9 cellular contexts compared by ENCODE assay signal in the genomic region with DNA sequence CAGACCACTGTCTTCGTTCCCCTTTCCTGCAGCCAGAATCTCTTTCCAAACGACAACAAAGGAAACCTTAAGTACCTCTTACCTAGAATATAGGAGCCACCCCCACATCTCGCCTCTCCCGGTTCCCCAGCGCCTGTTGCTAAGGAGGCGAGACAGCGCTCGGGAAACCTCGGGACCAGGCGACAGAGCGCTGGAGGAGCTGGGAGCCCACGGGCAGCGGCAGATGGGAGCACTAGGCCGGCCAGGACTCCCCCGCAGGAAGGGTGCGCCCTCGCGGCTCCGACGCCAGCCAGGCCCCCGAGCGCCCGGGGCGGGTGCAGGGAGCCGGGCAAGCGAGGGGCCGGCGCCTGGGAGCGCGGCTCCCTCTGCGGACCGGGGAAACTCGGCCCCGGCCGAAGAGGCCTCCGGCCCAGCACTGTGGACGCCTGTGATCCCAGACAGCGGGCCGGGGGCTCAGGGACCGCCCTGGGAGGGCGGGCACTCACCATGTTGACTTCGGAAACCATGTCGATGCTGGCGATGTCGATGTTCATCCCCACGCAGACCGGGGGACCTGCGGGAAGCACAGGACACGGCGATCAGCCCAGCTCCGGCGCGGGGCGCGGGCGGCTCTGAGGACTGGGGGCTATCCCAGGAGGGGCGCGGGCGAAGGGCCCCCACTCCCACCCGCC. TPM values are rescaled to one million over a fixed set of nuclear protein-coding genes. Genes with fewer than 3 reads are reported as not detected.
DNase-seq lines count a peak whose midpoint lies in the region; ATAC-seq and TF ChIP-seq lines count a peak whose summit lies in the region.
"Had no signal": no experiment of that assay in that cellular context is flagged by ENCODE, and none has a peak within 500 bp of the region (broad histone marks: within the 10 kb centered on the region; RNA-seq: fewer than 3 reads in every experiment).

No MANE protein-coding gene starts in this region.

- H3K36me3 ChIP-seq in esophagus squamous epithelium (no peaks in the 10 kb centered on the region), neuronal stem cell (replicated peaks in 1 of 2; ENCODE audit: control insufficient read depth in 2 of 2, insufficient read depth in 2 of 2, low read length in 2 of 2) (no peaks in the 10 kb centered on the region), aorta (ENCODE audit: control insufficient read depth in 1 of 2, insufficient read depth in 2 of 2, low read length in 1 of 2) (no peaks in the 10 kb centered on the region)

- ATAC-seq in aorta (ENCODE audit: low FRiP score), result no peak

- H3K4me1 Mint-ChIP-seq in activated naive CD4-positive, alpha-beta T cell treated with anti-CD3 and anti-CD28 coated beads, Interleukin-2, amount 10 ng/mL, durations not matched to agents 7 days and 5 days, result peaks cover 2% of the 10 kb centered on the region
- H3K4me1 Mint-ChIP-seq: activated naive CD8-positive, alpha-beta T cell treated with anti-CD3 and anti-CD28 coated beads, Interleukin-2, amount 10 ng/mL, durations not matched to agents 7 days and 5 days had no signal

- H4K8ac ChIP-seq in neuronal stem cell (ENCODE audit: low read depth, low read length), result no peak overlapping the region

- H3K4ac ChIP-seq in neuronal stem cell (ENCODE audit: low read length), result no peak overlapping the region

- no peaks in the 10 kb centered on the region for H3K36me3 Mint-ChIP-seq in activated naive CD4-positive, alpha-beta T cell treated with anti-CD3 and anti-CD28 coated beads, Interleukin-2, amount 10 ng/mL, durations not matched to agents 7 days and 5 days
- H3K36me3 Mint-ChIP-seq: activated naive CD8-positive, alpha-beta T cell treated with anti-CD3 and anti-CD28 coated beads, Interleukin-2, amount 10 ng/mL, durations not matched to agents 7 days and 5 days had no signal

- H3K18ac ChIP-seq in neuronal stem cell (ENCODE audit: low read length), result no peak overlapping the region

- H2BK5ac ChIP-seq in neuronal stem cell (ENCODE audit: low read length), result no peak overlapping the region

- no peak for TF ChIP-seq POLR2A in esophagus squamous epithelium (IDR thresholded peaks at IDR 0.05)

- intact Hi-C loops in esophagus squamous epithelium (cut with DNase I), result no loop called here
- intact Hi-C loops in aorta (cut with DNase I), result no loop called here

- WGBS in esophagus squamous epithelium, 2 donors, result no CpG with 5 or more reads among the region's 60 CpGs
- no CpG with 5 or more reads among the region's 60 CpGs for WGBS in neuronal stem cell (ENCODE audit: extremely low coverage in 2 of 2, insufficient read length in 2 of 2, insufficient replicate concordance in 1 of 2), 2 donors
- WGBS in aorta, 2 donors, result 1 to 2% methylated on average over 48 to 60 of the region's 60 CpGs

- H2BK12ac ChIP-seq in neuronal stem cell (ENCODE audit: low read length), result no peak overlapping the region

- H2BK120ac ChIP-seq in neuronal stem cell (ENCODE audit: low read depth, low read length), result no peak overlapping the region

- CTCF ChIA-PET in activated naive CD4-positive, alpha-beta T cell treated with anti-CD3 and anti-CD28 coated beads, Interleukin-2, amount 10 ng/mL, durations not matched to agents 7 days and 5 days (lab: Charles Lee), result no interaction called here

- H3K4me2 ChIP-seq in neuronal stem cell (ENCODE audit: insufficient read depth, low read length, poor library complexity, severe bottlenecking), result peak overlapping the region; percentile 94

- peak overlapping the region; percentile 91 for H2AFZ ChIP-seq in neuronal stem cell (ENCODE audit: low read length)

- peaks cover 37% of the 10 kb centered on the region for H3K27me3 Mint-ChIP-seq in activated naive CD4-positive, alpha-beta T cell treated with anti-CD3 and anti-CD28 coated beads, Interleukin-2, amount 10 ng/mL, durations not matched to agents 7 days and 5 days

- H3K27me3 ChIP-seq in esophagus squamous epithelium (peaks cover 0 to 70% (median 3%) of the 10 kb centered on the region in 4 donors), neuronal stem cell (ENCODE audit: control insufficient read depth in 3 of 3, insufficient read depth in 3 of 3, low read depth in 1 of 3, low read length in 3 of 3) (peaks cover 0 to 47% (median 0%) of the 10 kb centered on the region in 3 experiments), aorta (ENCODE audit: control insufficient read depth in 1 of 2, insufficient read depth in 2 of 2, low read length in 1 of 2) (peaks cover 0 to 2% of the 10 kb centered on the region in 2 donors)

- no peak overlapping the region for H3K27ac Mint-ChIP-seq in activated naive CD4-positive, alpha-beta T cell treated with anti-CD3 and anti-CD28 coated beads, Interleukin-2, amount 10 ng/mL, durations not matched to agents 7 days and 5 days
- H3K27ac Mint-ChIP-seq: activated naive CD8-positive, alpha-beta T cell treated with anti-CD3 and anti-CD28 coated beads, Interleukin-2, amount 10 ng/mL, durations not matched to agents 7 days and 5 days had no signal

- DNase-seq in AG20443 (ENCODE audit: low spot score) (peak; percentile 18), NCI-H146 treated with DMSO at 0.1 percent for 48 hours (lab: John Stamatoyannopoulos, UW; ENCODE audit: unreplicated experiment) (peak; percentile 11), esophagus squamous epithelium (lab: John Stamatoyannopoulos, UW) (no peak), neuronal stem cell (ENCODE audit: low spot score) (peak; percentile 17), cortex of kidney (lab: John Stamatoyannopoulos, UW) (no peak), aorta (no peak), glomerular visceral epithelial cell (ENCODE audit: extremely low spot score) (no peak)
- DNase-seq in activated naive CD4-positive, alpha-beta T cell treated with anti-CD3 and anti-CD28 coated beads, Interleukin-2, amount 10 ng/mL, durations not matched to agents 7 days and 5 days, result no peak
- DNase-seq: activated naive CD8-positive, alpha-beta T cell treated with anti-CD3 and anti-CD28 coated beads, Interleukin-2, amount 10 ng/mL, durations not matched to agents 7 days and 5 days had no signal

- peaks cover 0 to 24% (median 15%) of the 10 kb centered on the region in 3 donors for H3K4me1 ChIP-seq in esophagus squamous epithelium
- peaks cover 0 to 8% of the 10 kb centered on the region in 2 donors for H3K4me1 ChIP-seq in neuronal stem cell (ENCODE audit: control insufficient read depth in 2 of 2, insufficient read depth in 1 of 2, low read depth in 1 of 2, low read length in 2 of 2)
- no peaks in the 10 kb centered on the region for H3K4me1 ChIP-seq in aorta (ENCODE audit: control insufficient read depth in 1 of 2, insufficient read depth in 2 of 2, low read length in 2 of 2)

- peak overlapping the region; percentile 30 to 68 (median 44) for H3K4me3 ChIP-seq in esophagus squamous epithelium
- H3K4me3 ChIP-seq in neuronal stem cell (ENCODE audit: low read length in 2 of 2), result peak overlapping the region; percentile 47 to 94
- H3K4me3 ChIP-seq in aorta (ENCODE audit: low read length in 2 of 2), result peak overlapping the region in 1 of 2 donors; percentile 80

- H4K91ac ChIP-seq in neuronal stem cell (ENCODE audit: low read depth, low read length, poor library complexity), result no peak overlapping the region

- H3K4me3 Mint-ChIP-seq in activated naive CD4-positive, alpha-beta T cell treated with anti-CD3 and anti-CD28 coated beads, Interleukin-2, amount 10 ng/mL, durations not matched to agents 7 days and 5 days, result no peak overlapping the region
- H3K4me3 Mint-ChIP-seq: activated naive CD8-positive, alpha-beta T cell treated with anti-CD3 and anti-CD28 coated beads, Interleukin-2, amount 10 ng/mL, durations not matched to agents 7 days and 5 days had no signal

- no peak for TF ChIP-seq CTCF in esophagus squamous epithelium (IDR thresholded peaks at IDR 0.05)

- H3K79me1 ChIP-seq in neuronal stem cell (ENCODE audit: low read depth, low read length), result peaks cover 2% of the 10 kb centered on the region

- H3K9ac ChIP-seq in neuronal stem cell (ENCODE audit: low read depth, low read length, poor library complexity), result peak overlapping the region; percentile 90

- H2AK5ac ChIP-seq in neuronal stem cell (ENCODE audit: low read depth, low read length), result no peak overlapping the region

- H3K9me3 ChIP-seq in esophagus squamous epithelium (no peaks in the 10 kb centered on the region), neuronal stem cell (replicated peaks in 1 of 2; ENCODE audit: control insufficient read depth in 2 of 2, insufficient read depth in 1 of 2, low read depth in 1 of 2, low read length in 2 of 2) (no peaks in the 10 kb centered on the region), aorta (ENCODE audit: control insufficient read depth, low read length) (peaks cover 2% of the 10 kb centered on the region)

- H3K27ac ChIP-seq in esophagus squamous epithelium (no peak overlapping the region), neuronal stem cell (replicated peaks; ENCODE audit: low read length) (no peak overlapping the region), aorta (ENCODE audit: low read depth in 1 of 2, low read length in 2 of 2) (no peak overlapping the region)

- H3K23ac ChIP-seq in neuronal stem cell (ENCODE audit: low read depth, low read length, poor library complexity), result no peak overlapping the region

- no peak overlapping the region for H2BK15ac ChIP-seq in neuronal stem cell (ENCODE audit: low read length)

- H3K9me3 Mint-ChIP-seq in activated naive CD4-positive, alpha-beta T cell treated with anti-CD3 and anti-CD28 coated beads, Interleukin-2, amount 10 ng/mL, durations not matched to agents 7 days and 5 days, result no peaks in the 10 kb centered on the region

- peak overlapping the region; percentile 71 for H3K14ac ChIP-seq in neuronal stem cell (ENCODE audit: low read length)

RNA-seq across cellular contexts. Expression of gene GABRB3, which starts 0.8 kb away (rescaled TPM):
- total RNA-seq in esophagus squamous epithelium (1 to 10 TPM in 2 of 4 donors, under 1 TPM in 2; 0.67 to 2.3 (median 1.4) TPM), aorta (1 to 10 TPM; 1.0 to 1.1 TPM)
- 9.6 TPM for polyA plus RNA-seq in neuronal stem cell (2013, experiment 1 of 2)
- 10.0 TPM for polyA plus RNA-seq in neuronal stem cell (2013, experiment 2 of 2)
- under 1 TPM; 0.50 to 0.79 TPM for polyA plus RNA-seq in aorta
- total RNA-seq: activated naive CD8-positive, alpha-beta T cell treated with anti-CD3 and anti-CD28 coated beads, Interleukin-2, amount 10 ng/mL, durations not matched to agents 7 days and 5 days had no signal

Comparison
In these comparisons a context has a peak if more than half of its experiments do, and no peak if none do; other contexts are left out.
1. DNase-seq: peak in AG20443 (single experiment), NCI-H146 treated with DMSO at 0.1 percent for 48 hours (single experiment) and neuronal stem cell (single experiment); none in esophagus squamous epithelium (single experiment), activated naive CD4-positive, alpha-beta T cell treated with anti-CD3 and anti-CD28 coated beads, Interleukin-2, amount 10 ng/mL, durations not matched to agents 7 days and 5 days (single experiment), cortex of kidney (single experiment), aorta (0 of 2) and glomerular visceral epithelial cell (single experiment).